In the genomic region with DNA sequence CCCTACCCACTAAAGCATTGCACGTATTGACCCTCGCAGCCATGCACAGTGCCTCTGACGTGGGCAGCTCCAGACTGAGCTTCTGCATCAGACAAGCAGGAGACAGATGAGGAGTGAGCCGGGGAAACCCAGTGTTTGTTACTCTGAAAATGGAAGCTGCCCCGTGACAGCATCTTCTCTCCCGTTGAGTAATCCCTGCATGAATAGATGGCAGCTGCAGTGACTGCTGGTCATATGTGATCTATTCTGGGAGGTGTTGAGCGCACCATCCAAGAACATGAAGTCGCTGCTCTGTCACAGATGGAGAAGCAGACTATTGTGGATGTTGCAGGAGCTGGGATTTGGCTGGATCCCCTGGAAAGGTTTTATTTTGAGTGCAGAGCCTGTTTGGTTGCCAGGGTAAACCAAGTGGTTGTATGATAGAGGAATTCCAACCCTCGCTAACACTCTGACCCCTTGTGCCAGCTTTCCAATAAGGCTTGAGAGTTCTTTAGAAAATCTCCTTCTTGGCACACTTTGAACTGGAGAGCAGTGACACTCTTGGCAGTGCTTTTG, we compare ENCODE assay signal across 10 cellular contexts.
DNase-seq lines count a peak whose midpoint lies in the region; ATAC-seq lines count a peak whose summit lies in the region.
"Had no signal": no experiment of that assay in that cellular context is flagged by ENCODE, and none has a peak within 500 bp of the region (broad histone marks: within the 10 kb centered on the region; RNA-seq: fewer than 3 reads in every experiment).

No MANE protein-coding gene starts in this region.

- no peak overlapping the region for H3K27ac Mint-ChIP-seq in activated CD4-positive, alpha-beta memory T cell treated with anti-CD3 and anti-CD28 coated beads, Interleukin-2, amount 10 ng/mL, durations not matched to agents 7 days and 5 days
- no peak overlapping the region for H3K27ac Mint-ChIP-seq in activated naive CD4-positive, alpha-beta T cell treated with anti-CD3 and anti-CD28 coated beads, Interleukin-2, amount 50 U/mL, for 72 hours

- DNase-seq in NCI-H524 treated with DMSO at 0.1 percent for 48 hours (lab: John Stamatoyannopoulos, UW) (peak; percentile 10), left cardiac atrium (peak; percentile 67), superior temporal gyrus (ENCODE audit: extremely low spot score) (peak; percentile 87), SKM-1 treated with dmso at 0.1 percent for 144 hours (lab: John Stamatoyannopoulos, UW; ENCODE audit: unreplicated experiment) (no peak), T-helper 1 cell (no peak)
- DNase-seq in activated CD4-positive, alpha-beta memory T cell treated with anti-CD3 and anti-CD28 coated beads, Interleukin-2, amount 10 ng/mL, durations not matched to agents 7 days and 5 days, result no peak
- no peak for DNase-seq in activated naive CD4-positive, alpha-beta T cell treated with anti-CD3 and anti-CD28 coated beads, Interleukin-2, amount 50 U/mL, for 72 hours (ENCODE audit: low spot score in 2 of 2)
- DNase-seq: activated T-cell treated with anti-CD3 and anti-CD28 coated beads, Interleukin-2, amount 50 U/mL, for 1 hour; testis had no signal

- H3K9me3 Mint-ChIP-seq in activated CD4-positive, alpha-beta memory T cell treated with anti-CD3 and anti-CD28 coated beads, Interleukin-2, amount 10 ng/mL, durations not matched to agents 7 days and 5 days, result peaks cover 11% of the 10 kb centered on the region
- H3K9me3 Mint-ChIP-seq in activated naive CD4-positive, alpha-beta T cell treated with anti-CD3 and anti-CD28 coated beads, Interleukin-2, amount 50 U/mL, for 72 hours, result peaks cover 5 to 7% of the 10 kb centered on the region in 2 donors

- intact Hi-C loops in left cardiac atrium (cut with DNase I), result loop anchor here in 1 of 2 donors (10.0 kb wide), 1 partner anchor 140 kb away; no protein-coding TSS in a partner anchor

- CTCF ChIA-PET in activated CD4-positive, alpha-beta memory T cell treated with anti-CD3 and anti-CD28 coated beads, Interleukin-2, amount 10 ng/mL, durations not matched to agents 7 days and 5 days (lab: Charles Lee), result no interaction called here

- no peak overlapping the region for H3K4me3 Mint-ChIP-seq in activated CD4-positive, alpha-beta memory T cell treated with anti-CD3 and anti-CD28 coated beads, Interleukin-2, amount 10 ng/mL, durations not matched to agents 7 days and 5 days

- POLR2A ChIA-PET in activated CD4-positive, alpha-beta memory T cell treated with anti-CD3 and anti-CD28 coated beads, Interleukin-2, amount 10 ng/mL, durations not matched to agents 7 days and 5 days (lab: Charles Lee), result no interaction called here

- ATAC-seq in GM19463 (IDR thresholded peaks at IDR 0.05; ENCODE audit: unreplicated experiment) (peak; percentile 68), left cardiac atrium (peak; percentile 87 to 89)
- no peak for ATAC-seq in activated naive CD4-positive, alpha-beta T cell treated with anti-CD3 and anti-CD28 coated beads, Interleukin-2, amount 50 U/mL, for 72 hours

- no peaks in the 10 kb centered on the region for H3K4me1 Mint-ChIP-seq in activated CD4-positive, alpha-beta memory T cell treated with anti-CD3 and anti-CD28 coated beads, Interleukin-2, amount 10 ng/mL, durations not matched to agents 7 days and 5 days

- H3K27me3 Mint-ChIP-seq in activated CD4-positive, alpha-beta memory T cell treated with anti-CD3 and anti-CD28 coated beads, Interleukin-2, amount 10 ng/mL, durations not matched to agents 7 days and 5 days, result no peaks in the 10 kb centered on the region

- H3K36me3 Mint-ChIP-seq in activated CD4-positive, alpha-beta memory T cell treated with anti-CD3 and anti-CD28 coated beads, Interleukin-2, amount 10 ng/mL, durations not matched to agents 7 days and 5 days (ENCODE audit: low read depth), result peaks cover 3% of the 10 kb centered on the region
- H3K36me3 Mint-ChIP-seq in activated naive CD4-positive, alpha-beta T cell treated with anti-CD3 and anti-CD28 coated beads, Interleukin-2, amount 50 U/mL, for 72 hours, result peaks cover 11 to 23% of the 10 kb centered on the region in 2 donors

Comparison
In these comparisons a context has a peak if more than half of its experiments do, and no peak if none do; other contexts are left out.
1. ATAC-seq: peak in GM19463 (single experiment) and left cardiac atrium (2 of 2); none in activated naive CD4-positive, alpha-beta T cell treated with anti-CD3 and anti-CD28 coated beads, Interleukin-2, amount 50 U/mL, for 72 hours (0 of 2).
2. DNase-seq: peak in NCI-H524 treated with DMSO at 0.1 percent for 48 hours (single experiment), left cardiac atrium (single experiment) and superior temporal gyrus (single experiment); none in activated CD4-positive, alpha-beta memory T cell treated with anti-CD3 and anti-CD28 coated beads, Interleukin-2, amount 10 ng/mL, durations not matched to agents 7 days and 5 days (single experiment), SKM-1 treated with dmso at 0.1 percent for 144 hours (single experiment), activated naive CD4-positive, alpha-beta T cell treated with anti-CD3 and anti-CD28 coated beads, Interleukin-2, amount 50 U/mL, for 72 hours (0 of 2) and T-helper 1 cell (0 of 5).